Comparison of ENCODE assay signal across 1 cellular context in genomic region chr14:94128216-94128839, GRCh38.
TF ChIP-seq lines count a peak whose summit lies in the region.

No MANE protein-coding gene starts in this region.

TF ChIP-seq in GM12878, 131 proteins besides CTCF, POLR2A, EP300 and RAD21:
- TF ChIP-seq RFX5 (IDR thresholded peaks at IDR 0.05; ENCODE audit: low read depth, low read length) (no peak), KLF5 (IDR thresholded peaks at IDR 0.05; ENCODE audit: partially characterized antibody) (no peak), YY1 (IDR thresholded peaks at IDR 0.05; ENCODE audit: low read depth, low read length) (no peak), BMI1 (IDR thresholded peaks at IDR 0.05; ENCODE audit: borderline replicate concordance) (no peak), MEF2B (IDR thresholded peaks at IDR 0.05; ENCODE audit: partially characterized antibody, poor library complexity, severe bottlenecking) (no peak), SKIL (IDR thresholded peaks at IDR 0.05; ENCODE audit: low read depth, poor library complexity, severe bottlenecking) (no peak), PKNOX1 (IDR thresholded peaks at IDR 0.05) (no peak), GATAD2B (conservative IDR thresholded peaks at IDR 0.05; ENCODE audit: low read depth) (no peak), MLLT1 (IDR thresholded peaks at IDR 0.05) (no peak), SPI1 (IDR thresholded peaks at IDR 0.05; ENCODE audit: borderline replicate concordance, insufficient read depth, low read depth, low read length) (no peak), HDAC6 (IDR thresholded peaks at IDR 0.05; ENCODE audit: unreplicated experiment) (no peak), TARDBP (IDR thresholded peaks at IDR 0.05; ENCODE audit: borderline replicate concordance) (no peak), NR2C1 (IDR thresholded peaks at IDR 0.05) (no peak), ZNF24 (IDR thresholded peaks at IDR 0.05) (no peak), SUPT20H (IDR thresholded peaks at IDR 0.05; ENCODE audit: borderline replicate concordance, control insufficient read depth, low read depth, low read length) (no peak), TCF3 (IDR thresholded peaks at IDR 0.05; ENCODE audit: borderline replicate concordance, insufficient read depth, low read depth, low read length) (no peak), EED (IDR thresholded peaks at IDR 0.05; ENCODE audit: low read depth) (no peak), BCL3 (IDR thresholded peaks at IDR 0.05; ENCODE audit: borderline replicate concordance, insufficient read depth, low read depth, low read length, poor library complexity, severe bottlenecking) (no peak), FOXM1 (IDR thresholded peaks at IDR 0.05; ENCODE audit: low read depth, low read length) (no peak)
